In genomic region chr1:174114788-174115448, GRCh38 we compare ENCODE assay signal across 8 cellular contexts. TPM values are rescaled to one million over a fixed set of nuclear protein-coding genes. Genes with fewer than 3 reads are reported as not detected.
DNase-seq lines count a peak whose midpoint lies in the region; ATAC-seq and TF ChIP-seq lines count a peak whose summit lies in the region.

No MANE protein-coding gene starts in this region.

- no peaks in the 10 kb centered on the region for H3K9me3 Mint-ChIP-seq in HFFc6
- H3K9me3 Mint-ChIP-seq in progenitor cell of endocrine pancreas (ENCODE audit: low read depth): no peaks in the 10 kb centered on the region

- H3K4me3 ChIP-seq in WERI-Rb-1 (ENCODE audit: low read depth, low read length): no peak overlapping the region

- H3K36me3 Mint-ChIP-seq in HFFc6 (ENCODE audit: low read depth) (no peaks in the 10 kb centered on the region), progenitor cell of endocrine pancreas (ENCODE audit: insufficient read depth) (no peaks in the 10 kb centered on the region)

- no peaks in the 10 kb centered on the region for H3K36me3 ChIP-seq in WERI-Rb-1

- H3K27me3 ChIP-seq in WERI-Rb-1 (ENCODE audit: insufficient read depth, low read depth, severe bottlenecking): no peaks in the 10 kb centered on the region

- peaks cover 5% of the 10 kb centered on the region for H3K27me3 Mint-ChIP-seq in HFFc6 (ENCODE audit: insufficient read depth)
- no peaks in the 10 kb centered on the region for H3K27me3 Mint-ChIP-seq in progenitor cell of endocrine pancreas

- no peak for ATAC-seq in HG03039 (IDR thresholded peaks at IDR 0.05; ENCODE audit: unreplicated experiment)

- H3K4me3 Mint-ChIP-seq in HFFc6 (no peak overlapping the region), progenitor cell of endocrine pancreas (ENCODE audit: low read depth) (no peak overlapping the region)

- H3K27ac ChIP-seq in WERI-Rb-1: no peak overlapping the region

- peaks cover 15% of the 10 kb centered on the region for H3K4me1 Mint-ChIP-seq in HFFc6 (ENCODE audit: low read depth)
- peaks cover 4% of the 10 kb centered on the region for H3K4me1 Mint-ChIP-seq in progenitor cell of endocrine pancreas (ENCODE audit: low read depth)

- H3K27ac Mint-ChIP-seq in HFFc6 (no peak overlapping the region), progenitor cell of endocrine pancreas (no peak overlapping the region)

- no peaks in the 10 kb centered on the region for H3K9me3 ChIP-seq in WERI-Rb-1 (ENCODE audit: severe bottlenecking)

- TF ChIP-seq CTCF in HFFc6 (IDR thresholded peaks at IDR 0.05) (peak; percentile 83), WERI-Rb-1 (IDR thresholded peaks at IDR 0.05; ENCODE audit: low read depth, low read length) (peak; percentile 88), progenitor cell of endocrine pancreas (IDR thresholded peaks at IDR 0.05; ENCODE audit: unreplicated experiment) (peak; percentile 68)

- DNase-seq in stimulated activated CD4-positive, alpha-beta T cell treated with anti-CD3 and anti-CD28 coated beads, Interleukin-1b, Interleukin-23, amount 100 ng/mL, for 48 hours: peak; percentile 2
- DNase-seq in stimulated activated CD4-positive, alpha-beta T cell treated with anti-CD3 and anti-CD28 coated beads, Interleukin-4, amount 100 ng/mL, for 4 hours: no peak
- peak; percentile 55 for DNase-seq in HFFc6
- DNase-seq in NCI-H2107 (lab: John Stamatoyannopoulos, UW): peak; percentile 5
- peak; percentile 46 for DNase-seq in WERI-Rb-1
- DNase-seq in globus pallidus (ENCODE audit: low spot score): peak; percentile 66
- no peak for DNase-seq in progenitor cell of endocrine pancreas (ENCODE audit: low spot score, unreplicated experiment)

RNA-seq across cellular contexts. Expression of gene RABGAP1L, which starts 44.4 kb away (rescaled TPM):
- total RNA-seq in HFFc6 (2021; fragmentation: NEBNext Ultra II Directional; extraction: Animal tissue kit (Norgen Biotek cat#: 25700)): 10 to 100 TPM; 14.5 to 16.9 (median 16.0) TPM
- total RNA-seq in progenitor cell of endocrine pancreas: 51.4 and 55.2 TPM in 2 replicates

Comparison
In these comparisons a context has a peak if more than half of its experiments do, and no peak if none do; other contexts are left out.
1. DNase-seq: peak in stimulated activated CD4-positive, alpha-beta T cell treated with anti-CD3 and anti-CD28 coated beads, Interleukin-1b, Interleukin-23, amount 100 ng/mL, for 48 hours (single experiment), HFFc6 (single experiment), NCI-H2107 (single experiment), WERI-Rb-1 (single experiment) and globus pallidus (single experiment); none in stimulated activated CD4-positive, alpha-beta T cell treated with anti-CD3 and anti-CD28 coated beads, Interleukin-4, amount 100 ng/mL, for 4 hours (0 of 2) and progenitor cell of endocrine pancreas (single experiment).
2. Peak in every context shown above with its lines, with median percentiles within 50 percentile points of each other: CTCF ChIP-seq.